ENCODE assay signal across 31 cellular contexts in genomic region chr3:119939087-119939486, GRCh38.
"Had no signal": no experiment of that assay in that cellular context is flagged by ENCODE, and none has a peak within 500 bp of the region (broad histone marks: within the 10 kb centered on the region; RNA-seq: fewer than 3 reads in every experiment).

No MANE protein-coding gene starts in this region.

- H3K4me1 ChIP-seq: ascending aorta, prostate gland, testis had no signal

- ATAC-seq: activated CD4-positive, CD25-positive, alpha-beta regulatory T cell treated with anti-CD3 and anti-CD28 coated beads, Interleukin-2, amount 50 U/mL, for 24 hours; esophagus mucosa; heart right ventricle; pancreas; sciatic nerve; stimulated activated memory B cell treated with anti-CD40 and anti-IgM and Interleukin-4, amounts not matched to agents 10 μg/mL and 1 μg/mL and 100 μg/mL, for 72 hours had no signal

- H3K27me3 ChIP-seq: adrenal gland, ascending aorta, brain microvascular endothelial cell, heart right ventricle, pancreas, testis, transverse colon had no signal

- H3K4me3 Mint-ChIP-seq: activated naive CD8-positive, alpha-beta T cell treated with anti-CD3 and anti-CD28 coated beads for 36 hours; nephron; stimulated activated memory B cell treated with anti-CD40 and anti-IgM and Interleukin-4, amounts not matched to agents 10 μg/mL and 1 μg/mL and 100 μg/mL, for 72 hours; T-helper 1 cell treated with Interleukin-12 subunit alpha and Interleukin-12 subunit beta and Interleukin-4 antibody, amounts not matched to agents 30 μg/mL and 1 μg/mL, for 36 hours had no signal

- H3K27ac Mint-ChIP-seq: activated naive CD8-positive, alpha-beta T cell treated with anti-CD3 and anti-CD28 coated beads for 36 hours; nephron; stimulated activated memory B cell treated with anti-CD40 and anti-IgM and Interleukin-4, amounts not matched to agents 10 μg/mL and 1 μg/mL and 100 μg/mL, for 72 hours; T-helper 1 cell treated with Interleukin-12 subunit alpha and Interleukin-12 subunit beta and Interleukin-4 antibody, amounts not matched to agents 30 μg/mL and 1 μg/mL, for 36 hours had no signal

- H3K27ac ChIP-seq: adrenal gland, ascending aorta, brain microvascular endothelial cell, heart right ventricle, left ventricle myocardium inferior, pancreas, prostate gland, testis, transverse colon, VCaP had no signal

- H3K27me3 Mint-ChIP-seq: activated naive CD8-positive, alpha-beta T cell treated with anti-CD3 and anti-CD28 coated beads for 36 hours; stimulated activated memory B cell treated with anti-CD40 and anti-IgM and Interleukin-4, amounts not matched to agents 10 μg/mL and 1 μg/mL and 100 μg/mL, for 72 hours had no signal

- FAIRE-seq: endothelial cell of umbilical vein, pancreas, small intestine, TTC549 had no signal

- H3K9me3 Mint-ChIP-seq: nephron; T-helper 1 cell treated with Interleukin-12 subunit alpha and Interleukin-12 subunit beta and Interleukin-4 antibody, amounts not matched to agents 30 μg/mL and 1 μg/mL, for 36 hours had no signal

- DNase-seq: activated CD4-positive, alpha-beta T cell treated with anti-CD3 and anti-CD28 coated beads for 48 hours; activated CD4-positive, alpha-beta T cell treated with anti-CD3 and anti-CD28 coated beads, Interleukin-2, amount 50 U/mL, for 48 hours; activated CD8-positive, alpha-beta memory T cell treated with anti-CD3 and anti-CD28 coated beads for 24 hours; activated effector memory CD4-positive, alpha-beta T cell treated with Interleukin-2 at 50 U/mL for 16 hours; activated naive CD4-positive, alpha-beta T cell treated with Interleukin-2 at 50 U/mL for 16 hours; activated naive CD8-positive, alpha-beta T cell treated with anti-CD3 and anti-CD28 coated beads for 36 hours; adrenal gland; brain microvascular endothelial cell; central memory CD4-positive, alpha-beta T cell; foreskin fibroblast; heart right ventricle; left ventricle myocardium inferior; pancreas; retina; small intestine; stimulated activated CD4-positive, alpha-beta T cell treated with anti-CD3 and anti-CD28 coated beads, Interleukin-4, amount 100 ng/mL, for 24 hours; stimulated activated CD8-positive, alpha-beta memory T cell treated with anti-CD3 and anti-CD28 coated beads, Interleukin-4, amount 100 ng/mL, for 48 hours; T-helper 9 cell; testis; transverse colon had no signal
